14 cellular contexts compared by ENCODE assay signal in genomic region chr19:49857834-49858590, GRCh38. TPM values are rescaled to one million over a fixed set of nuclear protein-coding genes. Genes with fewer than 3 reads are reported as not detected.
DNase-seq lines count a peak whose midpoint lies in the region; ATAC-seq and TF ChIP-seq lines count a peak whose summit lies in the region.
"Had no signal": no experiment of that assay in that cellular context is flagged by ENCODE, and none has a peak within 500 bp of the region (broad histone marks: within the 10 kb centered on the region; RNA-seq: fewer than 3 reads in every experiment).

No MANE protein-coding gene starts in this region.

- TF ChIP-seq RAD21 in SK-N-SH (IDR thresholded peaks at IDR 0.05; ENCODE audit: low read length), result no peak

- no peak for ATAC-seq in SK-N-SH treated with all-trans-retinoic acid at 6 μM for 48 hours
- ATAC-seq: foreskin keratinocyte had no signal

- POLR2A ChIA-PET in SK-N-SH (lab: Yijun Ruan, JAX), result interaction anchor here (1.3 kb wide), 1 partner anchor 11 kb away, joined by 5 read pairs; no protein-coding TSS in a partner anchor

- intact Hi-C loops in ascending aorta (cut with DNase I), result loop anchor here (10.0 kb wide), 1 partner anchor 1223 kb away; the partner anchor contains the start of gene DBP

- H3F3A ChIP-seq in SK-N-SH (replicated peaks; ENCODE audit: insufficient read depth), result peaks cover 55% of the 10 kb centered on the region

- no peak overlapping the region for H2AFZ ChIP-seq in SK-N-SH (ENCODE audit: low read depth)

- DNase-seq in SK-N-SH, result no peak
- peak in 2 of 49 donors; percentile 45 to 56 for DNase-seq in substantia nigra (lab: John Stamatoyannopoulos, UW)
- no peak for DNase-seq in stimulated activated CD4-positive, alpha-beta T cell treated with anti-CD3 and anti-CD28 coated beads, Interleukin-12 subunit alpha, Interleukin-12 subunit beta, amount 100 ng/mL, for 4 hours
- DNase-seq in ascending aorta (ENCODE audit: low spot score in 2 of 2), result no peak
- DNase-seq in NCI-H69 (lab: John Stamatoyannopoulos, UW), result no peak
- DNase-seq: activated CD8-positive, alpha-beta memory T cell treated with anti-CD3 and anti-CD28 coated beads, Interleukin-2, amount 50 U/mL, for 48 hours; foreskin keratinocyte; MV-4-11; naive B cell; NCI-H2227 treated with DMSO at 0.1 percent for 48 hours had no signal

- H3K4me3 ChIP-seq in SK-N-SH (ENCODE audit: low read depth in 2 of 2, low read length in 1 of 2) (no peak overlapping the region), ascending aorta (no peak overlapping the region)
- H3K4me3 ChIP-seq: skin epidermis had no signal

- H3K27me3 ChIP-seq in SK-N-SH (ENCODE audit: insufficient read depth) (no peaks in the 10 kb centered on the region), layer of hippocampus (ENCODE audit: control insufficient read depth, insufficient read depth, low read length) (no peaks in the 10 kb centered on the region), ascending aorta (no peaks in the 10 kb centered on the region)
- H3K27me3 ChIP-seq: foreskin keratinocyte had no signal

- 0 out of 2 replicates have a peak, but pooled peaks have one; percentile 7 for TF ChIP-seq POLR2A in Raji (IDR thresholded peaks at IDR 0.05; ENCODE audit: insufficient read depth, low read depth, low read length)

- peaks cover 27% of the 10 kb centered on the region for H3K79me2 ChIP-seq in SK-N-SH (ENCODE audit: insufficient read depth)

- H3K27ac ChIP-seq in SK-N-SH (ENCODE audit: low read depth in 2 of 2, low read length in 1 of 2) (peak overlapping the region in 1 of 2 experiments; percentile 65; a peak in 2 of 4 replicates), layer of hippocampus (ENCODE audit: low read depth, low read length) (peak overlapping the region; percentile 48), substantia nigra (ENCODE audit: low read depth, low read length, poor library complexity, severe bottlenecking) (peak overlapping the region; percentile 73), ascending aorta (no peak overlapping the region)
- H3K27ac ChIP-seq: foreskin keratinocyte, skin epidermis had no signal

- H3K9me3 ChIP-seq in SK-N-SH (no peaks in the 10 kb centered on the region), ascending aorta (no peaks in the 10 kb centered on the region)

- no peak overlapping the region for H3K9ac ChIP-seq in SK-N-SH

- WGBS in SK-N-SH (ENCODE audit: low lambda C conversion rate), result 96% methylated on average over 12 of the region's 26 CpGs

- H3K36me3 ChIP-seq in SK-N-SH (replicated peaks in 1 of 2; ENCODE audit: control insufficient read depth in 1 of 2, insufficient read depth in 2 of 2, low read length in 1 of 2) (peaks cover 16 to 53% of the 10 kb centered on the region in 2 experiments), ascending aorta (peaks cover 69 to 82% of the 10 kb centered on the region in 2 donors)

- peaks cover 9 to 11% of the 10 kb centered on the region in 2 experiments; a peak in 3 of 4 replicates for H3K4me1 ChIP-seq in SK-N-SH (ENCODE audit: control insufficient read depth in 1 of 2, insufficient read depth in 2 of 2, low read depth in 1 of 2, low read length in 1 of 2)
- H3K4me1 ChIP-seq in ascending aorta, result no peaks in the 10 kb centered on the region
- H3K4me1 ChIP-seq: foreskin keratinocyte had no signal

- H4K20me1 ChIP-seq in SK-N-SH (ENCODE audit: insufficient read depth), result peaks cover 62% of the 10 kb centered on the region

- no peak for TF ChIP-seq CTCF in SK-N-SH (IDR thresholded peaks at IDR 0.05)
- TF ChIP-seq CTCF in ascending aorta (IDR thresholded peaks at IDR 0.05), result no peak

- no peak for TF ChIP-seq EP300 in SK-N-SH (IDR thresholded peaks at IDR 0.05; ENCODE audit: borderline replicate concordance in 1 of 2, low read depth in 1 of 2, low read length in 1 of 2)

- H3K9me2 ChIP-seq in SK-N-SH, result no peaks in the 10 kb centered on the region

- 0 out of 2 replicates have a peak overlapping the region, but pooled peaks have one; percentile 33 for H3K4me2 ChIP-seq in SK-N-SH

- CTCF ChIA-PET in SK-N-SH (lab: Yijun Ruan, JAX), result no interaction called here

TF ChIP-seq in SK-N-SH, 30 proteins besides CTCF, POLR2A, EP300 and RAD21:
- TF ChIP-seq CHD2 (IDR thresholded peaks at IDR 0.05; ENCODE audit: low read length, partially characterized antibody) (no peak), ZBTB33 (IDR thresholded peaks at IDR 0.05; ENCODE audit: borderline replicate concordance, low read depth) (no peak), PBX3 (IDR thresholded peaks at IDR 0.05) (peak; percentile 2; the same call in 1 of the 2 replicates)

TF ChIP-seq in SK-N-SH treated with all-trans-retinoic acid at 6 μM for 48 hours, 23 proteins besides CTCF, POLR2A, EP300 and RAD21 (continues in another document):
- TF ChIP-seq BACH2 (CRISPR knock-in tag; IDR thresholded peaks at IDR 0.05; ENCODE audit: borderline replicate concordance) (no peak), ZFP3 (CRISPR knock-in tag; IDR thresholded peaks at IDR 0.05) (no peak), TOX (CRISPR knock-in tag; IDR thresholded peaks at IDR 0.05; ENCODE audit: borderline replicate concordance) (no peak), CSRNP3 (CRISPR knock-in tag; IDR thresholded peaks at IDR 0.05) (no peak), ZC3H10 (CRISPR knock-in tag; IDR thresholded peaks at IDR 0.05) (no peak), CSDC2 (CRISPR knock-in tag; IDR thresholded peaks at IDR 0.05) (no peak), GLIS3 (CRISPR knock-in tag; IDR thresholded peaks at IDR 0.05) (no peak), TSHZ2 (CRISPR knock-in tag; IDR thresholded peaks at IDR 0.05) (no peak), ARNTL (CRISPR knock-in tag; IDR thresholded peaks at IDR 0.05; ENCODE audit: borderline replicate concordance, low read depth) (no peak)

RNA-seq across cellular contexts. Expression of gene PTOV1, which starts 7.1 kb away (rescaled TPM):
- polyA plus RNA-seq in SK-N-SH (2012; rRNA removed), result 56.1 and 95.0 TPM in 2 replicates
- polyA plus RNA-seq in SK-N-SH (2012; cell fraction: cytosol; rRNA removed), result 32.2 and 57.7 TPM in 2 replicates
- polyA plus RNA-seq in SK-N-SH (2012; cell fraction: nucleus; rRNA removed), result 272 and 289 TPM in 2 replicates
- total RNA-seq in ascending aorta, result 163 TPM

RNA-seq across cellular contexts. Expression of gene PNKP, which starts 9.4 kb away (rescaled TPM):
- polyA plus RNA-seq in SK-N-SH (2012; rRNA removed), result 45.5 and 52.0 TPM in 2 replicates
- polyA plus RNA-seq in SK-N-SH (2012; cell fraction: cytosol; rRNA removed), result 8.6 and 13.1 TPM in 2 replicates
- 317 and 404 TPM in 2 replicates for polyA plus RNA-seq in SK-N-SH (2012; cell fraction: nucleus; rRNA removed)
- total RNA-seq in ascending aorta, result 46.3 TPM

RNA-seq across cellular contexts. Expression of gene AKT1S1, which starts 19.1 kb away (rescaled TPM):
- 56.7 and 63.7 TPM in 2 replicates for polyA plus RNA-seq in SK-N-SH (2012; rRNA removed)
- 37.5 and 51.2 TPM in 2 replicates for polyA plus RNA-seq in SK-N-SH (2012; cell fraction: cytosol; rRNA removed)
- polyA plus RNA-seq in SK-N-SH (2012; cell fraction: nucleus; rRNA removed), result 87.9 and 96.3 TPM in 2 replicates
- 12.8 TPM for total RNA-seq in ascending aorta

RNA-seq across cellular contexts. Expression of gene TBC1D17, which starts 19.5 kb away (rescaled TPM):
- 27.3 and 28.3 TPM in 2 replicates for polyA plus RNA-seq in SK-N-SH (2012; rRNA removed)
- polyA plus RNA-seq in SK-N-SH (2012; cell fraction: cytosol; rRNA removed), result 14.9 and 22.0 TPM in 2 replicates
- 76.2 and 78.9 TPM in 2 replicates for polyA plus RNA-seq in SK-N-SH (2012; cell fraction: nucleus; rRNA removed)
- 44.6 TPM for total RNA-seq in ascending aorta

RNA-seq across cellular contexts. Expression of gene IL4I1, which starts 38.7 kb away (rescaled TPM):
- 0.35 and 0.50 TPM in 2 replicates for polyA plus RNA-seq in SK-N-SH (2012; rRNA removed)
- 0.27 and 0.31 TPM in 2 replicates for polyA plus RNA-seq in SK-N-SH (2012; cell fraction: cytosol; rRNA removed)
- 0.76 and 0.97 TPM in 2 replicates for polyA plus RNA-seq in SK-N-SH (2012; cell fraction: nucleus; rRNA removed)
- 0.96 TPM for total RNA-seq in ascending aorta

Comparison
In these comparisons a context has a peak if more than half of its experiments do, and no peak if none do; other contexts are left out.
1. H3K27ac ChIP-seq: peak in layer of hippocampus (single experiment) and substantia nigra (single experiment); none in ascending aorta (0 of 2).